In genomic region chr6:29552512-29553051, GRCh38 we compare ENCODE assay signal across 9 cellular contexts. TPM values are rescaled to one million over a fixed set of nuclear protein-coding genes. Genes with fewer than 3 reads are reported as not detected.
DNase-seq lines count a peak whose midpoint lies in the region; ATAC-seq and TF ChIP-seq lines count a peak whose summit lies in the region.
"Had no signal": no experiment of that assay in that cellular context is flagged by ENCODE, and none has a peak within 500 bp of the region (broad histone marks: within the 10 kb centered on the region; RNA-seq: fewer than 3 reads in every experiment).

No MANE protein-coding gene starts in this region.

- peaks cover 16% of the 10 kb centered on the region for H3K4me1 Mint-ChIP-seq in CD4-positive, alpha-beta T cell (ENCODE audit: low read depth)
- peaks cover 20% of the 10 kb centered on the region for H3K4me1 Mint-ChIP-seq in activated T-cell treated with anti-CD3 and anti-CD28 coated beads, Interleukin-2, amount 50 U/mL, for 24 hours (ENCODE audit: low read depth)

- WGBS in ovary, 3 donors: 19 to 28% (median 22%) methylated on average over 5 of the region's 5 CpGs

- peak overlapping the region; percentile 85 for H3K4me3 Mint-ChIP-seq in CD4-positive, alpha-beta T cell
- H3K4me3 Mint-ChIP-seq in activated T-cell treated with anti-CD3 and anti-CD28 coated beads, Interleukin-2, amount 50 U/mL, for 24 hours: peak overlapping the region; percentile 66
- H3K4me3 Mint-ChIP-seq: neural crest cell had no signal

- peaks cover 47% of the 10 kb centered on the region for H3K27me3 ChIP-seq in CD4-positive, alpha-beta T cell (ENCODE audit: control insufficient read depth, insufficient read depth, low read length)
- H3K27me3 ChIP-seq in ovary: no peaks in the 10 kb centered on the region

- POLR2A ChIA-PET in CD4-positive, alpha-beta T cell (lab: Charles Lee): interaction anchor here (1.2 kb wide), 1 partner anchor 97 kb away, joined by 3 read pairs; no protein-coding TSS in a partner anchor

- no peaks in the 10 kb centered on the region for H3K36me3 Mint-ChIP-seq in CD4-positive, alpha-beta T cell (ENCODE audit: low read depth)
- H3K36me3 Mint-ChIP-seq in activated T-cell treated with anti-CD3 and anti-CD28 coated beads, Interleukin-2, amount 50 U/mL, for 24 hours (ENCODE audit: low read depth): no peaks in the 10 kb centered on the region

- CTCF ChIA-PET in CD4-positive, alpha-beta T cell (lab: Charles Lee): no interaction called here

- intact Hi-C loops in CD4-positive, alpha-beta T cell (cut with DNase I, micrococcal nuclease): no loop called here
- intact Hi-C loops in ovary (cut with DNase I): no loop called here

- H3K4me1 ChIP-seq in ovary (ENCODE audit: insufficient read depth): peaks cover 6% of the 10 kb centered on the region

- no peaks in the 10 kb centered on the region for H3K9me3 Mint-ChIP-seq in CD4-positive, alpha-beta T cell
- no peaks in the 10 kb centered on the region for H3K9me3 Mint-ChIP-seq in activated T-cell treated with anti-CD3 and anti-CD28 coated beads, Interleukin-2, amount 50 U/mL, for 24 hours
- H3K9me3 Mint-ChIP-seq: neural crest cell had no signal

- peaks cover 84% of the 10 kb centered on the region for H3K27me3 Mint-ChIP-seq in CD4-positive, alpha-beta T cell
- H3K27me3 Mint-ChIP-seq in activated T-cell treated with anti-CD3 and anti-CD28 coated beads, Interleukin-2, amount 50 U/mL, for 24 hours: peaks cover 72% of the 10 kb centered on the region

- no peak overlapping the region for H3K27ac Mint-ChIP-seq in CD4-positive, alpha-beta T cell
- peak overlapping the region; percentile 36 for H3K27ac Mint-ChIP-seq in activated T-cell treated with anti-CD3 and anti-CD28 coated beads, Interleukin-2, amount 50 U/mL, for 24 hours

- no peak for TF ChIP-seq POLR2A in ovary (IDR thresholded peaks at IDR 0.05)

- ATAC-seq in CD4-positive, alpha-beta T cell (ENCODE audit: poor library complexity): peak; percentile 91
- peak; percentile 84 for ATAC-seq in GM19351 (IDR thresholded peaks at IDR 0.05; ENCODE audit: unreplicated experiment)
- peak; percentile 82 for ATAC-seq in HG03520 (IDR thresholded peaks at IDR 0.05; ENCODE audit: unreplicated experiment)

- no peak overlapping the region for H3K27ac ChIP-seq in CD4-positive, alpha-beta T cell (ENCODE audit: low read depth, low read length)
- no peak overlapping the region for H3K27ac ChIP-seq in ovary

- no peak for TF ChIP-seq EP300 in ovary (IDR thresholded peaks at IDR 0.05)

- H3K9me3 ChIP-seq in CD4-positive, alpha-beta T cell (ENCODE audit: control insufficient read depth, low read length): no peaks in the 10 kb centered on the region
- H3K9me3 ChIP-seq in ovary: no peaks in the 10 kb centered on the region

- H3K36me3 ChIP-seq in ovary: no peaks in the 10 kb centered on the region

- DNase-seq in CD4-positive, alpha-beta T cell: no peak
- no peak for DNase-seq in activated T-cell treated with anti-CD3 and anti-CD28 coated beads, Interleukin-2, amount 50 U/mL, for 24 hours
- DNase-seq in glomerular endothelial cell (ENCODE audit: extremely low read depth, low read depth, low spot score) (peak; percentile 14), retina (peak; percentile 25), ovary (no peak), NK-92 (lab: John Stamatoyannopoulos, UW; ENCODE audit: unreplicated experiment) (no peak)

- H3K4me3 ChIP-seq in ovary: no peak overlapping the region

- no peak for TF ChIP-seq CTCF in CD4-positive, alpha-beta T cell (IDR thresholded peaks at IDR 0.05)
- TF ChIP-seq CTCF in ovary (IDR thresholded peaks at IDR 0.05): no peak

RNA-seq across cellular contexts. Expression of gene UBD, which starts 7.0 kb away (rescaled TPM):
- total RNA-seq in CD4-positive, alpha-beta T cell: not detected
- 9.2 and 52.4 TPM in 2 replicates for total RNA-seq in glomerular endothelial cell
- under 1 TPM in 6 of 7 donors, not detected in 1; 0.22 to 0.60 (median 0.34) TPM for total RNA-seq in ovary
- polyA plus RNA-seq in ovary: 1 to 10 TPM in 1 of 2 donors, not detected in 1; 4.2 TPM
- total RNA-seq: neural crest cell had no signal

RNA-seq across cellular contexts. Expression of gene OR2H2, which starts 32.3 kb away (rescaled TPM):
- not detected for total RNA-seq in CD4-positive, alpha-beta T cell
- total RNA-seq in glomerular endothelial cell (not detected in 2 replicates), ovary (not detected)
- not detected for polyA plus RNA-seq in ovary
- total RNA-seq: neural crest cell had no signal

Comparison
In these comparisons a context has a peak if more than half of its experiments do, and no peak if none do; other contexts are left out.
1. DNase-seq: peak in glomerular endothelial cell (single experiment) and retina (single experiment); none in CD4-positive, alpha-beta T cell (0 of 10), activated T-cell treated with anti-CD3 and anti-CD28 coated beads, Interleukin-2, amount 50 U/mL, for 24 hours (single experiment), ovary (0 of 5) and NK-92 (single experiment).
2. Peak in every context shown above with its lines, with median percentiles within 50 percentile points of each other: ATAC-seq.